ENCODE assay signal across 24 cellular contexts in the genomic region with DNA sequence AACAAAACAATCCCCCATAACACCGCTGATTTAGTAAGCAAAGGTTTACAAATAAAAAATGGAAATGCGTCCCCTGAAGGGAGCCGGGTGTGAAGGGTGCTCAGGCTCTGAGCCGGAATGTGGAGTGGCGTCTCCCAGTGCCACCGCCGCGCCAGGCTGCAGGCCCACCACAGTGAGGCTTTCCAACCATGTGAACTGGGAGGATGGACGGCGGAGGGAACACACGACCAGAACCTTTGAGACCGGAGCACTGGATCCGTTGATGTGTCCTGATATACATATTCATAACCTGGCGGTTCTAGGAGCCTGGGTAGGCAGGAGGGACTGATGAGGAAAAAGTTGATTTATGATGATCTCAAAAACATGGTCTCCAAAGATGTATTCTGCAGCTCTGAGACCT.
"Had no signal": no experiment of that assay in that cellular context is flagged by ENCODE, and none has a peak within 500 bp of the region (broad histone marks: within the 10 kb centered on the region; RNA-seq: fewer than 3 reads in every experiment).

No MANE protein-coding gene starts in this region.

- H3K4me1 ChIP-seq: Peyer's patch, SJSA1 had no signal

- H3K9me3 ChIP-seq: MG63, Peyer's patch, SJSA1 had no signal

- H3K36me3 ChIP-seq: MG63, Peyer's patch, SJSA1 had no signal

- H3K27me3 ChIP-seq: MG63, Peyer's patch, SJSA1 had no signal

- H3K27ac ChIP-seq: PC-9, Peyer's patch, SJSA1, SK-N-MC had no signal

- H3K4me3 ChIP-seq: MG63, PC-9, Peyer's patch, SJSA1, SK-N-MC had no signal

- DNase-seq: IMR-90, Karpas-422, KG1, MG63, NCI-H1092, NCI-H1105 treated with DMSO at 0.1 percent for 48 hours, NCI-H1417 treated with DMSO at 0.1 percent for 48 hours, NCI-H146, NCI-H187, NCI-H2029, NCI-H2081 treated with DMSO at 0.1 percent for 48 hours, NCI-H2171 treated with DMSO at 0.1 percent for 48 hours, NCI-H345, NCI-H446 treated with DMSO at 0.1 percent for 48 hours, NCI-H524 treated with DMSO at 0.1 percent for 48 hours, NCI-H69, NCI-H774, OCI-M1, PC-9, Peyer's patch, Right ventricle myocardium superior, SIG-M5 had no signal
